Comparison of ENCODE assay signal across 27 cellular contexts in genomic region chr5:74477761-74478160, GRCh38.
"Had no signal": no experiment of that assay in that cellular context is flagged by ENCODE, and none has a peak within 500 bp of the region (broad histone marks: within the 10 kb centered on the region; RNA-seq: fewer than 3 reads in every experiment).

No MANE protein-coding gene starts in this region.

- H3K4me1 Mint-ChIP-seq: naive thymus-derived CD4-positive, alpha-beta T cell; stimulated activated naive CD8-positive, alpha-beta T cell treated with anti-CD3 and anti-CD28 coated beads, Interleukin-15, amount 100 ng/mL, for 72 hours had no signal

- H3K4me3 ChIP-seq: heart left ventricle, ovary, psoas muscle, sigmoid colon, thyroid gland had no signal

- H3K27ac ChIP-seq: brain microvascular endothelial cell, heart left ventricle, ovary, psoas muscle, sigmoid colon, thyroid gland had no signal

- ATAC-seq: esophagus mucosa; heart left ventricle; naive thymus-derived CD4-positive, alpha-beta T cell; psoas muscle; stimulated activated memory B cell treated with anti-CD40 and anti-IgM and Interleukin-4, amounts not matched to agents 10 μg/mL and 1 μg/mL and 100 μg/mL, for 72 hours; stimulated activated naive CD8-positive, alpha-beta T cell treated with anti-CD3 and anti-CD28 coated beads, Interleukin-15, amount 100 ng/mL, for 72 hours had no signal

- H3K27me3 ChIP-seq: brain microvascular endothelial cell, ovary, sigmoid colon, thyroid gland had no signal

- H3K36me3 ChIP-seq: brain microvascular endothelial cell, heart left ventricle, ovary, sigmoid colon, thyroid gland had no signal

- H3K4me1 ChIP-seq: psoas muscle, sigmoid colon, thyroid gland had no signal

- H3K27ac Mint-ChIP-seq: activated T-helper 1 cell treated with anti-CD3 and anti-CD28 coated beads, Interleukin-12 subunit alpha, Interleukin-12 subunit beta, Interleukin-2, Interleukin-4 antibody, amounts not matched to agents 30 ng/mL and 10 ng/mL and 1 ng/mL, durations not matched to agents 14 hours and 24 hours and 36 hours; endodermal cell; naive thymus-derived CD4-positive, alpha-beta T cell; stimulated activated memory B cell treated with anti-CD40 and anti-IgM and Interleukin-4, amounts not matched to agents 10 μg/mL and 1 μg/mL and 100 μg/mL, for 72 hours; stimulated activated naive CD8-positive, alpha-beta T cell treated with anti-CD3 and anti-CD28 coated beads, Interleukin-15, amount 100 ng/mL, for 72 hours had no signal

- DNase-seq: activated CD4-positive, alpha-beta T cell treated with anti-CD3 and anti-CD28 coated beads for 48 hours; activated CD4-positive, alpha-beta T cell treated with anti-CD3 and anti-CD28 coated beads, Interleukin-2, amount 50 U/mL, for 48 hours; activated CD8-positive, alpha-beta memory T cell treated with anti-CD3 and anti-CD28 coated beads for 24 hours; activated gamma-delta T cell; activated naive CD4-positive, alpha-beta T cell treated with anti-CD3 and anti-CD28 coated beads, Interleukin-2, amount 50 U/mL, for 16 hours; amniotic stem cell; brain microvascular endothelial cell; cortex of kidney; endodermal cell; foreskin fibroblast; heart left ventricle; midbrain; naive thymus-derived CD4-positive, alpha-beta T cell; ovary; psoas muscle; sigmoid colon; small intestine; stimulated activated CD4-positive, alpha-beta T cell treated with anti-CD3 and anti-CD28 coated beads, Interleukin-4, amount 100 ng/mL, for 4 hours; stimulated activated CD8-positive, alpha-beta memory T cell treated with anti-CD3 and anti-CD28 coated beads, Interleukin-4, amount 100 ng/mL, for 48 hours; stimulated activated naive CD8-positive, alpha-beta T cell treated with anti-CD3 and anti-CD28 coated beads, Interleukin-15, amount 100 ng/mL, for 72 hours; substantia nigra; T-helper 2 cell; thyroid gland had no signal

- H3K4me3 Mint-ChIP-seq: activated T-helper 1 cell treated with anti-CD3 and anti-CD28 coated beads, Interleukin-12 subunit alpha, Interleukin-12 subunit beta, Interleukin-2, Interleukin-4 antibody, amounts not matched to agents 30 ng/mL and 10 ng/mL and 1 ng/mL, durations not matched to agents 14 hours and 24 hours and 36 hours; endodermal cell; naive thymus-derived CD4-positive, alpha-beta T cell; stimulated activated memory B cell treated with anti-CD40 and anti-IgM and Interleukin-4, amounts not matched to agents 10 μg/mL and 1 μg/mL and 100 μg/mL, for 72 hours; stimulated activated naive CD8-positive, alpha-beta T cell treated with anti-CD3 and anti-CD28 coated beads, Interleukin-15, amount 100 ng/mL, for 72 hours had no signal

- H3K9me3 Mint-ChIP-seq: activated T-helper 1 cell treated with anti-CD3 and anti-CD28 coated beads, Interleukin-12 subunit alpha, Interleukin-12 subunit beta, Interleukin-2, Interleukin-4 antibody, amounts not matched to agents 30 ng/mL and 10 ng/mL and 1 ng/mL, durations not matched to agents 14 hours and 24 hours and 36 hours; endodermal cell; naive thymus-derived CD4-positive, alpha-beta T cell; stimulated activated memory B cell treated with anti-CD40 and anti-IgM and Interleukin-4, amounts not matched to agents 10 μg/mL and 1 μg/mL and 100 μg/mL, for 72 hours; stimulated activated naive CD8-positive, alpha-beta T cell treated with anti-CD3 and anti-CD28 coated beads, Interleukin-15, amount 100 ng/mL, for 72 hours had no signal

- H3K36me3 Mint-ChIP-seq: naive thymus-derived CD4-positive, alpha-beta T cell; stimulated activated memory B cell treated with anti-CD40 and anti-IgM and Interleukin-4, amounts not matched to agents 10 μg/mL and 1 μg/mL and 100 μg/mL, for 72 hours had no signal

- FAIRE-seq: astrocyte, small intestine had no signal

- H3K9me3 ChIP-seq: heart left ventricle, ovary, psoas muscle, sigmoid colon, thyroid gland had no signal
